In genomic region chr10:83753490-83753889, GRCh38 we compare ENCODE assay signal across 35 cellular contexts.
"Had no signal": no experiment of that assay in that cellular context is flagged by ENCODE, and none has a peak within 500 bp of the region (broad histone marks: within the 10 kb centered on the region; RNA-seq: fewer than 3 reads in every experiment).

No MANE protein-coding gene starts in this region.

- H3K9ac ChIP-seq: KMS-11 had no signal

- H3K27me3 ChIP-seq: MG63 had no signal

- H3K27ac ChIP-seq: KMS-11 had no signal

- H3K4me2 ChIP-seq: KMS-11 had no signal

- H3K36me3 ChIP-seq: MG63 had no signal

- DNase-seq: Karpas-422, Kasumi-1, MG63, MM.1S, MV-4-11, NCI-H1048, NCI-H1092, NCI-H1092 treated with DMSO at 0.1 percent for 48 hours, NCI-H1105, NCI-H1105 treated with DMSO at 0.1 percent for 48 hours, NCI-H1417, NCI-H1417 treated with DMSO at 0.1 percent for 48 hours, NCI-H1436, NCI-H1436 treated with DMSO at 0.1 percent for 48 hours, NCI-H146, NCI-H1694, NCI-H1694 treated with DMSO at 0.1 percent for 48 hours, NCI-H187, NCI-H187 treated with DMSO at 0.1 percent for 48 hours, NCI-H1930, NCI-H2029, NCI-H2029 treated with DMSO at 0.1 percent for 48 hours, NCI-H2081, NCI-H2081 treated with DMSO at 0.1 percent for 48 hours, NCI-H2107, NCI-H2171, NCI-H2171 treated with DMSO at 0.1 percent for 48 hours, NCI-H2227 treated with DMSO at 0.1 percent for 48 hours, NCI-H226, NCI-H345, NCI-H446, NCI-H446 treated with DMSO at 0.1 percent for 48 hours, NCI-H510A, NCI-H510A treated with DMSO at 0.1 percent for 48 hours had no signal

- H3K4me3 ChIP-seq: MG63 had no signal
